18 cellular contexts compared by ENCODE assay signal in genomic region chr19:28880735-28881401, GRCh38.
"Had no signal": no experiment of that assay in that cellular context is flagged by ENCODE, and none has a peak within 500 bp of the region (broad histone marks: within the 10 kb centered on the region; RNA-seq: fewer than 3 reads in every experiment).

No MANE protein-coding gene starts in this region.

- DNase-seq: activated CD4-positive, alpha-beta T cell treated with anti-CD3 and anti-CD28 coated beads for 1 hour; activated CD4-positive, alpha-beta T cell treated with anti-CD3 and anti-CD28 coated beads, Interleukin-2, amount 50 U/mL, for 1 hour; activated CD8-positive, alpha-beta T cell treated with anti-CD3 and anti-CD28 coated beads, Interleukin-2, amount 10 ng/mL, durations not matched to agents 7 days and 5 days; activated gamma-delta T cell; anterior cingulate cortex; body of pancreas; cortex of kidney; left colon; mesendoderm; naive thymus-derived CD4-positive, alpha-beta T cell; retina; sigmoid colon; stimulated activated CD4-positive, alpha-beta T cell treated with anti-CD3 and anti-CD28 coated beads, Interleukin-2, amount 100 ng/mL, for 48 hours; stimulated activated naive CD4-positive, alpha-beta T cell; upper lobe of left lung; WERI-Rb-1 had no signal

- H3K36me3 ChIP-seq: cardiac muscle cell, sigmoid colon, thoracic aorta, upper lobe of left lung, WERI-Rb-1 had no signal

- H3K4me1 ChIP-seq: upper lobe of left lung had no signal

- H3K27me3 ChIP-seq: body of pancreas, cardiac muscle cell, sigmoid colon, upper lobe of left lung had no signal

- H3K27ac ChIP-seq: body of pancreas, cardiac muscle cell, sigmoid colon, thoracic aorta, upper lobe of left lung, WERI-Rb-1 had no signal

- H3K9me3 ChIP-seq: body of pancreas, sigmoid colon, thoracic aorta, upper lobe of left lung had no signal

- ATAC-seq: activated CD8-positive, alpha-beta T cell treated with anti-CD3 and anti-CD28 coated beads, Interleukin-2, amount 10 ng/mL, durations not matched to agents 7 days and 5 days; body of pancreas; left colon; naive thymus-derived CD4-positive, alpha-beta T cell had no signal

- H3K4me3 ChIP-seq: body of pancreas, cardiac muscle cell, sigmoid colon, thoracic aorta, upper lobe of left lung had no signal
